ENCODE assay signal across 27 cellular contexts in genomic region chr7:116425647-116426209, GRCh38.
DNase-seq lines count a peak whose midpoint lies in the region; ATAC-seq and TF ChIP-seq lines count a peak whose summit lies in the region.
"Had no signal": no experiment of that assay in that cellular context is flagged by ENCODE, and none has a peak within 500 bp of the region (broad histone marks: within the 10 kb centered on the region; RNA-seq: fewer than 3 reads in every experiment).

No MANE protein-coding gene starts in this region.

- peaks cover 49% of the 10 kb centered on the region for H3K4me1 Mint-ChIP-seq in Calu3 (ENCODE audit: low read depth, unreplicated experiment)
- H3K4me1 Mint-ChIP-seq: activated CD4-positive, alpha-beta T cell treated with anti-CD3 and anti-CD28 coated beads for 36 hours had no signal

- no peak overlapping the region for H3K4me3 Mint-ChIP-seq in Calu3 (ENCODE audit: low read depth, unreplicated experiment)
- H3K4me3 Mint-ChIP-seq: activated CD4-positive, alpha-beta T cell treated with anti-CD3 and anti-CD28 coated beads for 36 hours; activated CD8-positive, alpha-beta T cell treated with anti-CD3 and anti-CD28 coated beads for 36 hours; activated naive CD4-positive, alpha-beta T cell treated with anti-CD3 and anti-CD28 coated beads for 36 hours; natural killer cell treated with Interleukin-12 subunit alpha and Interleukin-12 subunit beta and Interleukin-15 and Interleukin-18, amount 100 ng/mL, for 72 hours had no signal

- H3K79me2 ChIP-seq in PC-3 (ENCODE audit: low read length) = no peaks in the 10 kb centered on the region

- H3K27ac ChIP-seq in PC-3 (ENCODE audit: low read length) = peak overlapping the region; percentile 39
- H3K27ac ChIP-seq in epithelial cell of prostate = peak overlapping the region; percentile 49
- H3K27ac ChIP-seq: body of pancreas, dorsolateral prefrontal cortex, VCaP had no signal

- H3K4me2 ChIP-seq in PC-3 (ENCODE audit: low read length) = peak overlapping the region; percentile 52
- H3K4me2 ChIP-seq in skeletal muscle satellite cell (ENCODE audit: low read length) = no peak overlapping the region
- H3K4me2 ChIP-seq: smooth muscle cell had no signal

- H3K36me3 Mint-ChIP-seq in Calu3 (ENCODE audit: insufficient read depth, unreplicated experiment) = peaks cover 6% of the 10 kb centered on the region
- H3K36me3 Mint-ChIP-seq: natural killer cell treated with Interleukin-12 subunit alpha and Interleukin-12 subunit beta and Interleukin-15 and Interleukin-18, amount 100 ng/mL, for 72 hours had no signal

- H3K9me3 ChIP-seq in PC-3 (ENCODE audit: low read length) (no peaks in the 10 kb centered on the region), skeletal muscle satellite cell (replicated peaks; ENCODE audit: low read length) (no peaks in the 10 kb centered on the region)
- H3K9me3 ChIP-seq: body of pancreas, mucosa of descending colon, thoracic aorta had no signal

- no peaks in the 10 kb centered on the region for H3F3A ChIP-seq in PC-3 (ENCODE audit: low read length, unreplicated experiment)

- POLR2A ChIA-PET in PC-3 (lab: Charles Lee; ENCODE audit: unreplicated experiment) = interaction anchor here (0.6 to 0.7 kb wide), 2 partner anchors 12 to 22 kb away, joined by 4 read pairs; no protein-coding TSS in a partner anchor

- H3K9me3 Mint-ChIP-seq in Calu3 (ENCODE audit: low read depth, unreplicated experiment) = no peaks in the 10 kb centered on the region
- H3K9me3 Mint-ChIP-seq: activated CD8-positive, alpha-beta T cell treated with anti-CD3 and anti-CD28 coated beads for 36 hours; activated naive CD4-positive, alpha-beta T cell treated with anti-CD3 and anti-CD28 coated beads for 36 hours; natural killer cell treated with Interleukin-12 subunit alpha and Interleukin-12 subunit beta and Interleukin-15 and Interleukin-18, amount 100 ng/mL, for 72 hours had no signal

- no peaks in the 10 kb centered on the region for H3K36me3 ChIP-seq in PC-3 (ENCODE audit: low read depth, low read length)
- H3K36me3 ChIP-seq in skeletal muscle satellite cell (ENCODE audit: insufficient read depth, low read length) = no peaks in the 10 kb centered on the region
- H3K36me3 ChIP-seq: thoracic aorta had no signal

- DNase-seq in Calu3 = no peak
- DNase-seq in PC-3 = no peak
- no peak for DNase-seq in epithelial cell of prostate (ENCODE audit: low read depth, low spot score)
- DNase-seq: C1 segment of cervical spinal cord; DMS79; dorsolateral prefrontal cortex; hippocampal formation; NCI-H2029 treated with DMSO at 0.1 percent for 48 hours; NCI-H2227 treated with DMSO at 0.1 percent for 48 hours; NCI-H526 treated with DMSO at 0.1 percent for 48 hours; NK-92 treated with Interleukin-12 subunit alpha and Interleukin-12 subunit beta, amount 100 ng/mL, for 24 hours; stimulated activated CD4-positive, alpha-beta T cell treated with anti-CD3 and anti-CD28 coated beads, Interleukin-2, amount 100 ng/mL, for 24 hours; stimulated activated naive CD8-positive, alpha-beta T cell treated with anti-CD3 and anti-CD28 coated beads, Interleukin-15, Interleukin-2, amounts not matched to agents 100 U/mL and 50 U/mL, for 24 hours had no signal

- H3K9ac ChIP-seq in PC-3 (ENCODE audit: low read length) (no peak overlapping the region; the same call in 1 of the 2 replicates), skeletal muscle satellite cell (ENCODE audit: low read depth, low read length) (peak overlapping the region; percentile 4)

- TF ChIP-seq CTCF in Calu3 (IDR thresholded peaks at IDR 0.05; ENCODE audit: unreplicated experiment) = no peak
- no peak for TF ChIP-seq CTCF in PC-3 (conservative IDR thresholded peaks at IDR 0.05; ENCODE audit: low read depth, low read length)

- no peaks in the 10 kb centered on the region for H3K27me3 Mint-ChIP-seq in Calu3 (ENCODE audit: unreplicated experiment)

- ATAC-seq in PC-3 = no peak
- ATAC-seq in HG02798 (IDR thresholded peaks at IDR 0.05; ENCODE audit: poor library complexity, unreplicated experiment) = no peak
- ATAC-seq in GM18858 (IDR thresholded peaks at IDR 0.05; ENCODE audit: unreplicated experiment) = no peak
- ATAC-seq in HG03439 (IDR thresholded peaks at IDR 0.05; ENCODE audit: unreplicated experiment) = no peak
- ATAC-seq: activated CD8-positive, alpha-beta T cell treated with anti-CD3 and anti-CD28 coated beads for 36 hours; natural killer cell treated with Interleukin-12 subunit alpha and Interleukin-12 subunit beta and Interleukin-15 and Interleukin-18, amount 100 ng/mL, for 72 hours had no signal

- no peak overlapping the region for H2AFZ ChIP-seq in PC-3 (ENCODE audit: low read length)

- BruUV-seq in Calu3 (replicated peaks; lab: Mats Ljungman, UMichigan) (no TSS peak), PC-3 (replicated peaks; lab: Mats Ljungman, UMichigan) (no TSS peak)

- H4K20me1 ChIP-seq in PC-3 (ENCODE audit: low read length) = no peaks in the 10 kb centered on the region

- H3K27me3 ChIP-seq in PC-3 (ENCODE audit: low read length) (no peaks in the 10 kb centered on the region), skeletal muscle satellite cell (ENCODE audit: control insufficient read depth, insufficient read depth, low read length) (no peaks in the 10 kb centered on the region)
- H3K27me3 ChIP-seq: body of pancreas, dorsolateral prefrontal cortex had no signal

- CTCF ChIA-PET in Calu3 (lab: Charles Lee) (no interaction called here), PC-3 (lab: Charles Lee) (interaction anchor here (0.6 to 1.1 kb wide), 2 partner anchors 97 to 100 kb away, joined by 3 to 4 read pairs; no protein-coding TSS in a partner anchor)

- H3K27ac Mint-ChIP-seq in Calu3 (ENCODE audit: unreplicated experiment) = peak overlapping the region; percentile 73
- H3K27ac Mint-ChIP-seq: activated CD4-positive, alpha-beta T cell treated with anti-CD3 and anti-CD28 coated beads for 36 hours; activated CD8-positive, alpha-beta T cell treated with anti-CD3 and anti-CD28 coated beads for 36 hours; activated naive CD4-positive, alpha-beta T cell treated with anti-CD3 and anti-CD28 coated beads for 36 hours; natural killer cell treated with Interleukin-12 subunit alpha and Interleukin-12 subunit beta and Interleukin-15 and Interleukin-18, amount 100 ng/mL, for 72 hours had no signal

- H3K4me1 ChIP-seq in PC-3 (ENCODE audit: insufficient read depth, low read length) (peaks cover 36% of the 10 kb centered on the region), skeletal muscle satellite cell (ENCODE audit: control insufficient read depth, insufficient read depth, low read length) (peaks cover 37% of the 10 kb centered on the region)

- H3K9me2 ChIP-seq in PC-3 (replicated peaks; ENCODE audit: low read length) = no peaks in the 10 kb centered on the region

- H3K4me3 ChIP-seq in PC-3 (ENCODE audit: low read length) (no peak overlapping the region), skeletal muscle satellite cell (ENCODE audit: low read length) (no peak overlapping the region)
- H3K4me3 ChIP-seq: body of pancreas, dorsolateral prefrontal cortex, lung, mucosa of descending colon, smooth muscle cell, thoracic aorta had no signal

- intact Hi-C loops in Calu3 (cut with micrococcal nuclease; ENCODE audit: unreplicated experiment) (no loop called here), PC-3 (cut with micrococcal nuclease) (loop anchor here (1.0 to 5.0 kb wide), 3 partner anchors 9 to 253 kb away; no protein-coding TSS in a partner anchor)
